20 cellular contexts compared by ENCODE assay signal in the genomic region with DNA sequence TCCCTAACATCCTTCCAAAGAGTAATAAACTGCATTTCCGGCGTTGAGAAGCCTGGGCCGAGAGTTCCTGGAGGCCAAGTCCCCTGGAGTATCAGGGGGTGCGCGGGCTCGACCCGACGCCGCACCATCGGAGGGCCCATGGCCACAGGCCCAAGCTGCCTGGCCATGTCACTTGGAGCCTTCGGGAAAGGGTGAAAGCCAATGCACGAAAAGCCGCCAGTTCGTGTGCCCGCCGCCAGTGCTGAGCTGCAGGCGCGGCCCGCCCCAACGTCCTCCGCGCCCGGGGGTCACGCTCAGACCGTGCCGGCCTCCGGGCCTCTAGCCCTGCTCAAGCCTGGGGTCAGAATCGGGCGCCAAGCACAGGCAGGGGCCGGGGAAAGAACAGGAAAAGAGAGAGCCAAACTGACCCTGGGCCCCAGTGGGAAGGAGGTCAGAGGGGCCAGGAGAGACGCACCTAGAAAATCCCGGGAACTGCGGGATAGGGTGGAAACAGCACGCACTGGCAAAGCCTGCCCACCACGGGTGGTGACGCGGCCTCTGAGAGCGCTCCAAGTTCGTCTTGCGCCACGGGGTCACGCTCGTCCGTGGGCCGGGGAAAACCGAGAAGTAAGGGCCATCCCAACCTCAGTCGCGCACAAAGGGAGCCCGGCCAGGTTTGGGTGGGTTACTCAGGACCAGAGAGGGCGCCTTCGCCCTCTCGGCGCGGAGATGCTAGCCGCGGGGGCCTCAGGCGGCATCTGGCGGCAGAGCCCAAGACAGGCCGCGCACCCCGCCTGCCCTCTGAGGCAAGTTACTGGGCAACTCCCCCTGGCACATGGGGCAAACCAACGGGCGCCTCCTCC. TPM values are rescaled to one million over a fixed set of nuclear protein-coding genes. Genes with fewer than 3 reads are reported as not detected.
DNase-seq lines count a peak whose midpoint lies in the region; ATAC-seq and TF ChIP-seq lines count a peak whose summit lies in the region.
"Had no signal": no experiment of that assay in that cellular context is flagged by ENCODE, and none has a peak within 500 bp of the region (broad histone marks: within the 10 kb centered on the region; RNA-seq: fewer than 3 reads in every experiment).

No MANE protein-coding gene starts in this region.

- H3K4me3 Mint-ChIP-seq in stimulated activated naive CD8-positive, alpha-beta T cell treated with anti-CD3 and anti-CD28 coated beads, Interleukin-15, Interleukin-2, amounts not matched to agents 100 ng/mL and 50 ng/mL, for 24 hours: no peak overlapping the region
- H3K4me3 Mint-ChIP-seq in brain (peak overlapping the region in 4 of 5 experiments; percentile 39 to 75 (median 60)), type B pancreatic cell (peak overlapping the region; percentile 54)
- no peak overlapping the region for H3K4me3 Mint-ChIP-seq in T-helper 2 cell treated with Interferon-gamma antibody and Interleukin-4, amounts not matched to agents 5 μg/mL and 100 μg/mL, for 36 hours
- H3K4me3 Mint-ChIP-seq: effector memory CD8-positive, alpha-beta T cell had no signal

- no peak overlapping the region for H2BK15ac ChIP-seq in mesendoderm (replicated peaks; ENCODE audit: low read depth)

- no peaks in the 10 kb centered on the region for H3K79me2 ChIP-seq in mesendoderm (ENCODE audit: control insufficient read depth, insufficient read depth, low read length)

- H2AK5ac ChIP-seq in mesendoderm (ENCODE audit: low read length): no peak overlapping the region

- H3K4me2 ChIP-seq in mesendoderm (ENCODE audit: low read length): peak overlapping the region; percentile 20

- no CpG with 5 or more reads among the region's 63 CpGs for WGBS in mesendoderm (ENCODE audit: extremely low coverage, insufficient coverage, low lambda C conversion rate)

- no peak overlapping the region for H3K18ac ChIP-seq in mesendoderm (ENCODE audit: low read length)

- no peaks in the 10 kb centered on the region for H3K4me1 ChIP-seq in mesendoderm (ENCODE audit: control insufficient read depth, low read depth, low read length)

- no peak overlapping the region for H3K4me3 ChIP-seq in mesendoderm (ENCODE audit: low read length)
- H3K4me3 ChIP-seq: mucosa of descending colon had no signal

- no peak overlapping the region for H3K23ac ChIP-seq in mesendoderm (ENCODE audit: low read length)

- peak overlapping the region; percentile 3 for H3K56ac ChIP-seq in mesendoderm (ENCODE audit: low read length)

- H4K8ac ChIP-seq in mesendoderm (ENCODE audit: low read depth, low read length): no peak overlapping the region

- H3K27ac ChIP-seq in mesendoderm (ENCODE audit: low read depth, low read length): no peak overlapping the region

- H3K4me1 Mint-ChIP-seq in stimulated activated naive CD8-positive, alpha-beta T cell treated with anti-CD3 and anti-CD28 coated beads, Interleukin-15, Interleukin-2, amounts not matched to agents 100 ng/mL and 50 ng/mL, for 24 hours (ENCODE audit: low read depth): peaks cover 26% of the 10 kb centered on the region
- H3K4me1 Mint-ChIP-seq in brain (peaks cover 43% of the 10 kb centered on the region), type B pancreatic cell (ENCODE audit: unreplicated experiment) (peaks cover 27% of the 10 kb centered on the region)
- peaks cover 8% of the 10 kb centered on the region for H3K4me1 Mint-ChIP-seq in T-helper 2 cell treated with Interferon-gamma antibody and Interleukin-4, amounts not matched to agents 5 μg/mL and 100 μg/mL, for 36 hours (ENCODE audit: low read depth)

- peak overlapping the region; percentile 8 for H3K27ac Mint-ChIP-seq in stimulated activated naive CD8-positive, alpha-beta T cell treated with anti-CD3 and anti-CD28 coated beads, Interleukin-15, Interleukin-2, amounts not matched to agents 100 ng/mL and 50 ng/mL, for 24 hours
- H3K27ac Mint-ChIP-seq in brain (no peak overlapping the region), type B pancreatic cell (no peak overlapping the region)
- H3K27ac Mint-ChIP-seq in T-helper 2 cell treated with Interferon-gamma antibody and Interleukin-4, amounts not matched to agents 5 μg/mL and 100 μg/mL, for 36 hours: no peak overlapping the region
- H3K27ac Mint-ChIP-seq: effector memory CD8-positive, alpha-beta T cell had no signal

- no peak for DNase-seq in stimulated activated naive CD8-positive, alpha-beta T cell treated with anti-CD3 and anti-CD28 coated beads, Interleukin-15, Interleukin-2, amounts not matched to agents 100 U/mL and 50 U/mL, for 24 hours
- DNase-seq in mesendoderm: no peak
- DNase-seq in type B pancreatic cell (ENCODE audit: extremely low spot score, unreplicated experiment): no peak
- DNase-seq in HEK293T (ENCODE audit: extremely low spot score): no peak
- DNase-seq in T-helper 2 cell treated with Interferon-gamma antibody and Interleukin-4, amounts not matched to agents 5 μg/mL and 100 μg/mL, for 36 hours (ENCODE audit: low spot score): no peak
- no peak for DNase-seq in activated naive CD4-positive, alpha-beta T cell treated with anti-CD3 and anti-CD28 coated beads, Interleukin-2, amount 50 U/mL, for 16 hours
- DNase-seq: activated CD4-positive, alpha-beta T cell treated with anti-CD3 and anti-CD28 coated beads for 1 hour; anterior cingulate cortex; cerebellar nuclear complex; DND-41; effector memory CD8-positive, alpha-beta T cell; HCEC 1CT; hippocampal formation; left cardiac atrium; occipital lobe; SIG-M5; T-helper 9 cell had no signal

- H3K36me3 ChIP-seq in mesendoderm (ENCODE audit: control insufficient read depth, insufficient read depth, low read length): no peaks in the 10 kb centered on the region

- POLR2A ChIA-PET in HEK293T (lab: Yijun Ruan, JAX): interaction anchor here (3.1 kb wide), 1 partner anchor 142 kb away, joined by 20 read pairs; a partner anchor contains a TSS

- peaks cover 76% of the 10 kb centered on the region for H3K27me3 ChIP-seq in mesendoderm (ENCODE audit: insufficient read depth, low read length, poor library complexity)

- H3K9me3 Mint-ChIP-seq in stimulated activated naive CD8-positive, alpha-beta T cell treated with anti-CD3 and anti-CD28 coated beads, Interleukin-15, Interleukin-2, amounts not matched to agents 100 ng/mL and 50 ng/mL, for 24 hours: no peaks in the 10 kb centered on the region
- H3K9me3 Mint-ChIP-seq in brain (no peaks in the 10 kb centered on the region), type B pancreatic cell (no peaks in the 10 kb centered on the region)
- H3K9me3 Mint-ChIP-seq in T-helper 2 cell treated with Interferon-gamma antibody and Interleukin-4, amounts not matched to agents 5 μg/mL and 100 μg/mL, for 36 hours: no peaks in the 10 kb centered on the region
- H3K9me3 Mint-ChIP-seq: effector memory CD8-positive, alpha-beta T cell had no signal

- H4K5ac ChIP-seq in mesendoderm (ENCODE audit: low read length): no peak overlapping the region

- ATAC-seq in stimulated activated naive CD8-positive, alpha-beta T cell treated with anti-CD3 and anti-CD28 coated beads, Interleukin-15, Interleukin-2, amounts not matched to agents 100 U/mL and 50 U/mL, for 24 hours: no peak
- ATAC-seq: effector memory CD8-positive, alpha-beta T cell had no signal

- peaks cover 56% of the 10 kb centered on the region for H3K27me3 Mint-ChIP-seq in stimulated activated naive CD8-positive, alpha-beta T cell treated with anti-CD3 and anti-CD28 coated beads, Interleukin-15, Interleukin-2, amounts not matched to agents 100 ng/mL and 50 ng/mL, for 24 hours
- H3K27me3 Mint-ChIP-seq in brain (peaks cover 87% of the 10 kb centered on the region), type B pancreatic cell (peaks cover 66% of the 10 kb centered on the region)
- H3K27me3 Mint-ChIP-seq in T-helper 2 cell treated with Interferon-gamma antibody and Interleukin-4, amounts not matched to agents 5 μg/mL and 100 μg/mL, for 36 hours (ENCODE audit: low read depth): peaks cover 58% of the 10 kb centered on the region

- H3K79me1 ChIP-seq in mesendoderm (ENCODE audit: low read length): no peaks in the 10 kb centered on the region

- H2BK120ac ChIP-seq in mesendoderm (ENCODE audit: low read depth, low read length): no peak overlapping the region

- H3K9ac ChIP-seq in mesendoderm (ENCODE audit: low read length): peak overlapping the region; percentile 8

- no peak overlapping the region for H3K4ac ChIP-seq in mesendoderm (ENCODE audit: low read depth, low read length)

- CTCF ChIA-PET in HEK293T (lab: Yijun Ruan, JAX): interaction anchor here (0.6 to 0.7 kb wide), 2 partner anchors 50 to 77 kb away, joined by 3 read pairs; no protein-coding TSS in a partner anchor

- H2BK5ac ChIP-seq in mesendoderm (ENCODE audit: low read length): no peak overlapping the region

- no peak for TF ChIP-seq CTCF in brain (conservative IDR thresholded peaks at IDR 0.05)
- no peak for TF ChIP-seq CTCF in type B pancreatic cell (conservative IDR thresholded peaks at IDR 0.05)

- H3K36me3 Mint-ChIP-seq in stimulated activated naive CD8-positive, alpha-beta T cell treated with anti-CD3 and anti-CD28 coated beads, Interleukin-15, Interleukin-2, amounts not matched to agents 100 ng/mL and 50 ng/mL, for 24 hours (ENCODE audit: low read depth): peaks cover 12% of the 10 kb centered on the region
- H3K36me3 Mint-ChIP-seq in brain (no peaks in the 10 kb centered on the region), type B pancreatic cell (no peaks in the 10 kb centered on the region)
- H3K36me3 Mint-ChIP-seq in T-helper 2 cell treated with Interferon-gamma antibody and Interleukin-4, amounts not matched to agents 5 μg/mL and 100 μg/mL, for 36 hours (ENCODE audit: low read depth): peaks cover 1% of the 10 kb centered on the region

TF ChIP-seq in HEK293T, 16 proteins besides CTCF, POLR2A, EP300 and RAD21 (continues in another document):
- TF ChIP-seq, protein P1, sequence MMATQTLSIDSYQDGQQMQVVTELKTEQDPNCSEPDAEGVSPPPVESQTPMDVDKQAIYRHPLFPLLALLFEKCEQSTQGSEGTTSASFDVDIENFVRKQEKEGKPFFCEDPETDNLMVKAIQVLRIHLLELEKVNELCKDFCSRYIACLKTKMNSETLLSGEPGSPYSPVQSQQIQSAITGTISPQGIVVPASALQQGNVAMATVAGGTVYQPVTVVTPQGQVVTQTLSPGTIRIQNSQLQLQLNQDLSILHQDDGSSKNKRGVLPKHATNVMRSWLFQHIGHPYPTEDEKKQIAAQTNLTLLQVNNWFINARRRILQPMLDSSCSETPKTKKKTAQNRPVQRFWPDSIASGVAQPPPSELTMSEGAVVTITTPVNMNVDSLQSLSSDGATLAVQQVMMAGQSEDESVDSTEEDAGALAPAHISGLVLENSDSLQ (IDR thresholded peaks at IDR 0.05): no peak
- TF ChIP-seq BHLHE40 (IDR thresholded peaks at IDR 0.05; ENCODE audit: borderline replicate concordance): no peak
- no peak for TF ChIP-seq ELF4 (IDR thresholded peaks at IDR 0.05)
- no peak for TF ChIP-seq TARDBP (IDR thresholded peaks at IDR 0.05)
- no peak for TF ChIP-seq FOXA1 (IDR thresholded peaks at IDR 0.05)
- TF ChIP-seq HDGF (IDR thresholded peaks at IDR 0.05; ENCODE audit: borderline replicate concordance): no peak
- no peak for TF ChIP-seq L3MBTL2 (conservative IDR thresholded peaks at IDR 0.05)
- TF ChIP-seq ZNF384 (IDR thresholded peaks at IDR 0.05): no peak
- no peak for TF ChIP-seq FOXK2 (IDR thresholded peaks at IDR 0.05)

RNA-seq across cellular contexts. Expression of a gene that starts 4.2 kb away (rescaled TPM):
- polyA plus RNA-seq in brain (ENCODE audit: insufficient read depth, low read depth, low replicate concordance): 22.3 TPM
- 0.87 TPM for polyA plus RNA-seq in mesendoderm (2013, experiment 1 of 2)
- polyA plus RNA-seq in mesendoderm (2013, experiment 2 of 2): 0.76 TPM
- total RNA-seq in type B pancreatic cell (ENCODE audit: low replicate concordance): 0.81 and 26.1 TPM in 2 replicates

Comparison
In these comparisons a context has a peak if more than half of its experiments do, and no peak if none do; other contexts are left out.
1. H3K4me3 Mint-ChIP-seq: peak in brain (4 of 5) and type B pancreatic cell (single experiment); none in stimulated activated naive CD8-positive, alpha-beta T cell treated with anti-CD3 and anti-CD28 coated beads, Interleukin-15, Interleukin-2, amounts not matched to agents 100 ng/mL and 50 ng/mL, for 24 hours (single experiment) and T-helper 2 cell treated with Interferon-gamma antibody and Interleukin-4, amounts not matched to agents 5 μg/mL and 100 μg/mL, for 36 hours (single experiment).